ENCODE assay signal across 8 cellular contexts in genomic region chr16:1613728-1614225, GRCh38. TPM values are rescaled to one million over a fixed set of nuclear protein-coding genes. Genes with fewer than 3 reads are reported as not detected.
DNase-seq lines count a peak whose midpoint lies in the region; ATAC-seq and TF ChIP-seq lines count a peak whose summit lies in the region.

No MANE protein-coding gene starts in this region.

- H2AFZ ChIP-seq in fibroblast of lung (ENCODE audit: low read length), result no peak overlapping the region

- H3K9me3 Mint-ChIP-seq in activated CD4-positive, alpha-beta T cell treated with anti-CD3 and anti-CD28 coated beads, Interleukin-2, amount 10 ng/mL, durations not matched to agents 7 days and 5 days, result no peaks in the 10 kb centered on the region

- peaks cover 26% of the 10 kb centered on the region for H3K36me3 Mint-ChIP-seq in activated CD4-positive, alpha-beta T cell treated with anti-CD3 and anti-CD28 coated beads, Interleukin-2, amount 10 ng/mL, durations not matched to agents 7 days and 5 days (ENCODE audit: low read depth)

- H3K36me3 ChIP-seq in fibroblast of lung (ENCODE audit: control insufficient read depth, insufficient read depth, low read length) (peaks cover 4% of the 10 kb centered on the region), rectal smooth muscle tissue (ENCODE audit: control insufficient read depth, insufficient read depth, low read length) (peaks cover 4% of the 10 kb centered on the region)

- no peak overlapping the region for H3K27ac ChIP-seq in fibroblast of lung (ENCODE audit: insufficient read depth, low read length)
- peak overlapping the region; percentile 6 for H3K27ac ChIP-seq in rectal smooth muscle tissue (ENCODE audit: low read depth, low read length)

- H3K79me2 ChIP-seq in fibroblast of lung (ENCODE audit: control insufficient read depth, insufficient read depth, low read length), result peaks cover 54% of the 10 kb centered on the region

- no peaks in the 10 kb centered on the region for H3K9me3 ChIP-seq in fibroblast of lung (ENCODE audit: control insufficient read depth, insufficient read depth, low read depth, low read length)

- H3K4me3 Mint-ChIP-seq in activated CD4-positive, alpha-beta T cell treated with anti-CD3 and anti-CD28 coated beads, Interleukin-2, amount 10 ng/mL, durations not matched to agents 7 days and 5 days, result peak overlapping the region; percentile 90

- peaks cover 2% of the 10 kb centered on the region for H3K4me1 ChIP-seq in fibroblast of lung (ENCODE audit: control insufficient read depth, extremely low read depth, insufficient read depth, low read length)
- H3K4me1 ChIP-seq in rectal smooth muscle tissue (ENCODE audit: control insufficient read depth, insufficient read depth, low read length), result peaks cover 21% of the 10 kb centered on the region

- H3K9ac ChIP-seq in fibroblast of lung (ENCODE audit: insufficient read depth, low read length), result peak overlapping the region; percentile 72
- no peak overlapping the region for H3K9ac ChIP-seq in rectal smooth muscle tissue (ENCODE audit: low read length)

- no peaks in the 10 kb centered on the region for H3K27me3 Mint-ChIP-seq in activated CD4-positive, alpha-beta T cell treated with anti-CD3 and anti-CD28 coated beads, Interleukin-2, amount 10 ng/mL, durations not matched to agents 7 days and 5 days

- H4K20me1 ChIP-seq in fibroblast of lung (ENCODE audit: control insufficient read depth, extremely low read depth, insufficient read depth, low read length), result no peaks in the 10 kb centered on the region

- CTCF ChIA-PET in activated CD4-positive, alpha-beta T cell treated with anti-CD3 and anti-CD28 coated beads, Interleukin-2, amount 10 ng/mL, durations not matched to agents 7 days and 5 days (lab: Charles Lee), result interaction anchor here (1.5 kb wide), 1 partner anchor 93 kb away, joined by 3 read pairs; the partner anchor contains the start of gene MAPK8IP3

- no peak for TF ChIP-seq CTCF in fibroblast of lung (conservative IDR thresholded peaks at IDR 0.05 in 1 of 2, IDR thresholded peaks at IDR 0.05 in 1 of 2; ENCODE audit: low read depth in 1 of 2, low read length in 2 of 2)

- peaks cover 39% of the 10 kb centered on the region for H3K4me1 Mint-ChIP-seq in activated CD4-positive, alpha-beta T cell treated with anti-CD3 and anti-CD28 coated beads, Interleukin-2, amount 10 ng/mL, durations not matched to agents 7 days and 5 days

- peak overlapping the region; percentile 85 for H3K27ac Mint-ChIP-seq in activated CD4-positive, alpha-beta T cell treated with anti-CD3 and anti-CD28 coated beads, Interleukin-2, amount 10 ng/mL, durations not matched to agents 7 days and 5 days

- H3K27me3 ChIP-seq in fibroblast of lung (ENCODE audit: control insufficient read depth, insufficient read depth, low read length), result no peaks in the 10 kb centered on the region
- H3K27me3 ChIP-seq in rectal smooth muscle tissue (ENCODE audit: control insufficient read depth, insufficient read depth, low read length), result no peaks in the 10 kb centered on the region

- ATAC-seq in GM18520 (IDR thresholded peaks at IDR 0.05; ENCODE audit: unreplicated experiment), result no peak

- peak; percentile 10 for DNase-seq in activated CD4-positive, alpha-beta T cell treated with anti-CD3 and anti-CD28 coated beads, Interleukin-2, amount 10 ng/mL, durations not matched to agents 7 days and 5 days
- DNase-seq in activated CD4-positive, alpha-beta T cell treated with anti-CD3 and anti-CD28 coated beads, Interleukin-2, amount 50 U/mL, for 4 hours, result no peak
- peak; percentile 15 for DNase-seq in UCSD-AML1 (lab: John Stamatoyannopoulos, UW; ENCODE audit: unreplicated experiment)
- DNase-seq in fibroblast of lung (ENCODE audit: low read depth in 2 of 2), result no peak
- DNase-seq in cortex of kidney (lab: John Stamatoyannopoulos, UW), result no peak
- DNase-seq in dedifferentiated amniotic fluid mesenchymal stem cell (ENCODE audit: extremely low spot score), result no peak

- peak overlapping the region; percentile 78 to 90 (median 82) for H3K4me3 ChIP-seq in fibroblast of lung (replicated peaks in 1 of 4; ENCODE audit: control extremely low read depth in 1 of 4, insufficient read depth in 1 of 4, low read depth in 3 of 4, low read length in 4 of 4)
- H3K4me3 ChIP-seq in rectal smooth muscle tissue (ENCODE audit: low read length), result peak overlapping the region; percentile 91

- H3K4me2 ChIP-seq in fibroblast of lung (ENCODE audit: extremely low read depth, insufficient read depth, low read length), result peak overlapping the region; percentile 100

- POLR2A ChIA-PET in activated CD4-positive, alpha-beta T cell treated with anti-CD3 and anti-CD28 coated beads, Interleukin-2, amount 10 ng/mL, durations not matched to agents 7 days and 5 days (lab: Charles Lee), result no interaction called here

RNA-seq across cellular contexts. Expression of gene CRAMP1, which starts 1.6 kb away (rescaled TPM):
- total RNA-seq in activated CD4-positive, alpha-beta T cell treated with anti-CD3 and anti-CD28 coated beads, Interleukin-2, amount 10 ng/mL, durations not matched to agents 7 days and 5 days, result 10 to 100 TPM; 25.6 to 27.4 TPM
- total RNA-seq in fibroblast of lung, result 4.6 and 7.8 TPM in 2 replicates
- polyA plus RNA-seq in fibroblast of lung, result 6.2 and 7.4 TPM in 2 replicates
- 5.9 and 6.1 TPM in 2 replicates for polyA plus RNA-seq in fibroblast of lung (2012)
- polyA minus RNA-seq in fibroblast of lung (ENCODE audit: low replicate concordance), result 25.4 and 58.4 TPM in 2 replicates

RNA-seq across cellular contexts. Expression of gene IFT140, which starts 1.9 kb away (rescaled TPM):
- total RNA-seq in activated CD4-positive, alpha-beta T cell treated with anti-CD3 and anti-CD28 coated beads, Interleukin-2, amount 10 ng/mL, durations not matched to agents 7 days and 5 days, result 1 to 10 TPM; 9.3 TPM
- total RNA-seq in fibroblast of lung, result 33.4 and 34.3 TPM in 2 replicates
- polyA plus RNA-seq in fibroblast of lung, result 5.3 and 6.2 TPM in 2 replicates
- polyA plus RNA-seq in fibroblast of lung (2012), result 9.6 and 13.1 TPM in 2 replicates
- 19.3 and 40.5 TPM in 2 replicates for polyA minus RNA-seq in fibroblast of lung (ENCODE audit: low replicate concordance)

Comparison
In these comparisons a context has a peak if more than half of its experiments do, and no peak if none do; other contexts are left out.
1. DNase-seq: peak in activated CD4-positive, alpha-beta T cell treated with anti-CD3 and anti-CD28 coated beads, Interleukin-2, amount 10 ng/mL, durations not matched to agents 7 days and 5 days (single experiment) and UCSD-AML1 (single experiment); none in activated CD4-positive, alpha-beta T cell treated with anti-CD3 and anti-CD28 coated beads, Interleukin-2, amount 50 U/mL, for 4 hours (0 of 2), fibroblast of lung (0 of 2), cortex of kidney (single experiment) and dedifferentiated amniotic fluid mesenchymal stem cell (single experiment).